In genomic region chr4:7774301-7775019, GRCh38 we compare ENCODE assay signal across 1 cellular context.
TF ChIP-seq lines count a peak whose summit lies in the region.

No MANE protein-coding gene starts in this region.

TF ChIP-seq in WTC11, 78 proteins besides CTCF, POLR2A, EP300 and RAD21 (continued from another document):
- TF ChIP-seq GTF2I (CRISPR knock-in tag; conservative IDR thresholded peaks at IDR 0.05) (no peak), HMGXB4 (CRISPR knock-in tag; IDR thresholded peaks at IDR 0.05) (no peak), E2F1 (CRISPR knock-in tag; IDR thresholded peaks at IDR 0.05) (no peak), MAX (CRISPR knock-in tag; IDR thresholded peaks at IDR 0.05) (no peak), TCF7 (CRISPR knock-in tag; IDR thresholded peaks at IDR 0.05; ENCODE audit: low read depth) (no peak), ZBTB21 (CRISPR knock-in tag; IDR thresholded peaks at IDR 0.05; ENCODE audit: borderline replicate concordance) (no peak), ZNF317 (CRISPR knock-in tag; IDR thresholded peaks at IDR 0.05; ENCODE audit: borderline replicate concordance, low read depth) (no peak), ATF3 (CRISPR knock-in tag; conservative IDR thresholded peaks at IDR 0.05) (no peak), NR3C1 (CRISPR knock-in tag; conservative IDR thresholded peaks at IDR 0.05; ENCODE audit: low read depth) (no peak), KAT7 (CRISPR knock-in tag; IDR thresholded peaks at IDR 0.05; ENCODE audit: borderline replicate concordance) (no peak), MLX (CRISPR knock-in tag; IDR thresholded peaks at IDR 0.05) (no peak)
